ENCODE assay signal across 2 cellular contexts in genomic region chr3:188721312-188721711, GRCh38.
TF ChIP-seq lines count a peak whose summit lies in the region.

No MANE protein-coding gene starts in this region.

TF ChIP-seq in WTC11, 78 proteins besides CTCF, POLR2A, EP300 and RAD21:
- TF ChIP-seq NR2C2 (CRISPR knock-in tag; IDR thresholded peaks at IDR 0.05), result no peak
- TF ChIP-seq GABPB1 (CRISPR knock-in tag; IDR thresholded peaks at IDR 0.05), result 0 out of 2 replicates have a peak, but pooled peaks have one; percentile 21

TF ChIP-seq in HepG2, 621 proteins besides CTCF, POLR2A, EP300 and RAD21 (continues in another document):
- no peak for TF ChIP-seq ZNF33A (CRISPR knock-in tag; IDR thresholded peaks at IDR 0.05; ENCODE audit: borderline replicate concordance)
- 0 out of 2 replicates have a peak, but pooled peaks have one; percentile 25 for TF ChIP-seq HOMEZ (CRISPR knock-in tag; IDR thresholded peaks at IDR 0.05; ENCODE audit: low read depth)
- TF ChIP-seq HCFC1 (IDR thresholded peaks at IDR 0.05; ENCODE audit: low read depth, low read length), result no peak
- no peak for TF ChIP-seq SMAD9 (CRISPR knock-in tag; IDR thresholded peaks at IDR 0.05)
- 0 out of 2 replicates have a peak, but pooled peaks have one; percentile 14 for TF ChIP-seq KDM1A (CRISPR knock-in tag; IDR thresholded peaks at IDR 0.05)
- TF ChIP-seq ZNF432 (CRISPR knock-in tag; IDR thresholded peaks at IDR 0.05; ENCODE audit: borderline replicate concordance), result no peak
- no peak for TF ChIP-seq ETV6 (CRISPR knock-in tag; conservative IDR thresholded peaks at IDR 0.05)
- TF ChIP-seq ZNF225 (CRISPR knock-in tag; IDR thresholded peaks at IDR 0.05), result no peak
- no peak for TF ChIP-seq SOX13 (IDR thresholded peaks at IDR 0.05)
- TF ChIP-seq SOX13 (CRISPR knock-in tag; conservative IDR thresholded peaks at IDR 0.05 in 1 of 2, IDR thresholded peaks at IDR 0.05 in 1 of 2), result peak in 1 of 2 experiments; percentile 9; a peak in 1 of 4 replicates
- TF ChIP-seq NRL (CRISPR knock-in tag; IDR thresholded peaks at IDR 0.05; ENCODE audit: borderline replicate concordance), result no peak
- TF ChIP-seq PLRG1 (conservative IDR thresholded peaks at IDR 0.05), result no peak
- TF ChIP-seq CEBPG (CRISPR knock-in tag; IDR thresholded peaks at IDR 0.05), result peak; percentile 56
- TF ChIP-seq CHD4 (IDR thresholded peaks at IDR 0.05; ENCODE audit: borderline replicate concordance, low read length), result no peak; the same call in 1 of the 2 replicates
- no peak for TF ChIP-seq ZNF670 (CRISPR knock-in tag; IDR thresholded peaks at IDR 0.05; ENCODE audit: borderline replicate concordance)
- no peak for TF ChIP-seq ZNF777 (CRISPR knock-in tag; IDR thresholded peaks at IDR 0.05)
- no peak for TF ChIP-seq MYC (CRISPR knock-in tag; IDR thresholded peaks at IDR 0.05; ENCODE audit: borderline replicate concordance)
- no peak for TF ChIP-seq RFXAP (CRISPR knock-in tag; IDR thresholded peaks at IDR 0.05; ENCODE audit: borderline replicate concordance)
- TF ChIP-seq, protein P1, sequence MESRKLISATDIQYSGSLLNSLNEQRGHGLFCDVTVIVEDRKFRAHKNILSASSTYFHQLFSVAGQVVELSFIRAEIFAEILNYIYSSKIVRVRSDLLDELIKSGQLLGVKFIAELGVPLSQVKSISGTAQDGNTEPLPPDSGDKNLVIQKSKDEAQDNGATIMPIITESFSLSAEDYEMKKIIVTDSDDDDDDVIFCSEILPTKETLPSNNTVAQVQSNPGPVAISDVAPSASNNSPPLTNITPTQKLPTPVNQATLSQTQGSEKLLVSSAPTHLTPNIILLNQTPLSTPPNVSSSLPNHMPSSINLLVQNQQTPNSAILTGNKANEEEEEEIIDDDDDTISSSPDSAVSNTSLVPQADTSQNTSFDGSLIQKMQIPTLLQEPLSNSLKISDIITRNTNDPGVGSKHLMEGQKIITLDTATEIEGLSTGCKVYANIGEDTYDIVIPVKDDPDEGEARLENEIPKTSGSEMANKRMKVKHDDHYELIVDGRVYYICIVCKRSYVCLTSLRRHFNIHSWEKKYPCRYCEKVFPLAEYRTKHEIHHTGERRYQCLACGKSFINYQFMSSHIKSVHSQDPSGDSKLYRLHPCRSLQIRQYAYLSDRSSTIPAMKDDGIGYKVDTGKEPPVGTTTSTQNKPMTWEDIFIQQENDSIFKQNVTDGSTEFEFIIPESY (CRISPR knock-in tag; IDR thresholded peaks at IDR 0.05), result 0 out of 2 replicates have a peak, but pooled peaks have one; percentile 35
- no peak for TF ChIP-seq ONECUT2 (CRISPR knock-in tag; IDR thresholded peaks at IDR 0.05)
- TF ChIP-seq ZSCAN21 (CRISPR knock-in tag; IDR thresholded peaks at IDR 0.05; ENCODE audit: borderline replicate concordance), result no peak
- no peak for TF ChIP-seq ZBTB7A (CRISPR knock-in tag; IDR thresholded peaks at IDR 0.05)
- no peak for TF ChIP-seq MLXIP (CRISPR knock-in tag; IDR thresholded peaks at IDR 0.05; ENCODE audit: borderline replicate concordance)
- TF ChIP-seq TAF15 (IDR thresholded peaks at IDR 0.05; ENCODE audit: low read depth, low read length, poor library complexity, severe bottlenecking), result no peak
- no peak for TF ChIP-seq ZSCAN12 (CRISPR knock-in tag; IDR thresholded peaks at IDR 0.05)
- TF ChIP-seq ZNF770 (CRISPR knock-in tag; IDR thresholded peaks at IDR 0.05), result peak; percentile 97
- no peak for TF ChIP-seq ZNF343 (CRISPR knock-in tag; IDR thresholded peaks at IDR 0.05)
- no peak for TF ChIP-seq TBX3 (IDR thresholded peaks at IDR 0.05; ENCODE audit: borderline replicate concordance)
- no peak for TF ChIP-seq ZNF646 (CRISPR knock-in tag; IDR thresholded peaks at IDR 0.05)
- no peak for TF ChIP-seq ADNP (CRISPR knock-in tag; IDR thresholded peaks at IDR 0.05)
- no peak for TF ChIP-seq ZNF260 (CRISPR knock-in tag; IDR thresholded peaks at IDR 0.05; ENCODE audit: borderline replicate concordance, low read depth)
- TF ChIP-seq ZNF749 (CRISPR knock-in tag; IDR thresholded peaks at IDR 0.05; ENCODE audit: borderline replicate concordance), result no peak
- TF ChIP-seq ZEB1 (IDR thresholded peaks at IDR 0.05; ENCODE audit: insufficient replicate concordance, low read depth), result peak; percentile 5
- 0 out of 2 replicates have a peak, but pooled peaks have one; percentile 11 for TF ChIP-seq NCOR1 (IDR thresholded peaks at IDR 0.05; ENCODE audit: borderline replicate concordance, low read length)
- TF ChIP-seq NR2F2 (IDR thresholded peaks at IDR 0.05; ENCODE audit: borderline replicate concordance, low read depth), result no peak
- no peak for TF ChIP-seq TRIM24 (CRISPR knock-in tag; IDR thresholded peaks at IDR 0.05)
- TF ChIP-seq ZNF326 (CRISPR knock-in tag; IDR thresholded peaks at IDR 0.05; ENCODE audit: borderline replicate concordance), result no peak
- TF ChIP-seq GPBP1L1 (CRISPR knock-in tag; IDR thresholded peaks at IDR 0.05), result no peak
- no peak for TF ChIP-seq MIER2 (CRISPR knock-in tag; IDR thresholded peaks at IDR 0.05)
- TF ChIP-seq JUNB (CRISPR knock-in tag; IDR thresholded peaks at IDR 0.05; ENCODE audit: borderline replicate concordance), result 0 out of 2 replicates have a peak, but pooled peaks have one; percentile 27
- no peak for TF ChIP-seq SAP130 (CRISPR knock-in tag; IDR thresholded peaks at IDR 0.05; ENCODE audit: low read depth)
- TF ChIP-seq ZBTB49 (CRISPR knock-in tag; IDR thresholded peaks at IDR 0.05; ENCODE audit: borderline replicate concordance), result no peak
- TF ChIP-seq SALL1 (CRISPR knock-in tag; IDR thresholded peaks at IDR 0.05), result peak; percentile 53
- peak; percentile 41; the same call in 1 of the 2 replicates for TF ChIP-seq ZNF3 (CRISPR knock-in tag; IDR thresholded peaks at IDR 0.05)
- no peak for TF ChIP-seq ZNF446 (CRISPR knock-in tag; IDR thresholded peaks at IDR 0.05)
- TF ChIP-seq DDIT3 (CRISPR knock-in tag; IDR thresholded peaks at IDR 0.05), result no peak
- peak; percentile 36; the same call in 1 of the 2 replicates for TF ChIP-seq FOSL2 (CRISPR knock-in tag; IDR thresholded peaks at IDR 0.05)
- no peak for TF ChIP-seq ZNF496 (CRISPR knock-in tag; IDR thresholded peaks at IDR 0.05; ENCODE audit: insufficient replicate concordance)
